In the genomic region with DNA sequence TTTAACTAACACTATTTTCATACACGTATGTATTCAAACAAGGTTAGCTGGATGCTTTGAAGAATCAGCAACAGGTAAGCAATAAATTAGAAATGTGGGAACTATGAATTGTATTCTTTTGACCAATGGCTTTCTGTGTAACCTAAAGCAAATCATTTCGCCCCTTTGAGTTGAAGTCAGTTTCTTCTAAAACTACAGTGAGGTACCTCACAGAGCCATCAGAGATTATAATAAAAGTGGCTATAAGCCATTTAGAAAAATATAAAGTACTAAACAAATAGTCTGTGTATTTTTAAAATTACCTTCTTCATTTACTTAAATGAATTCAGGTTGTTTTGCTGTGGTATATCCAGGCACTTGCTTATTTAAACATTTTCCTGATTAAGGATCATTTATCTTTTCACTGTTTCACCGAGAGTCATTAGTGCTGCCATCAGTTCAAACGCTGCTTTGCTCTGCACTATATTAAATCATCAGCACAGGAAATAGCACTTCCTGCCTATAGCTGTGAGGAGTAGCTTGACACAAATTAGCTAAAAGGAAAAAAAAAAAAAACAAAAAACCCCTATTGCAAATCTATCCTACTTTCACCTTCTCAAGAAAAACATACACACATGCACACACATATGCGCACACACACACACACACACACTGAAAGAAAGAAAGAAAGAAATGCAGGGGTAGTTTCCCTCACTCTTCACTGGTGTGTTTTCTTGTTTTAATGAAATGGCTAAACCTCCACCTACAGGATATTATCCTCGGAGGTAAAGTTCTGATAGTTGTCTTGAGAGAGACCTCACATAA, we compare ENCODE assay signal across 1 cellular context.
TF ChIP-seq lines count a peak whose summit lies in the region.

No MANE protein-coding gene starts in this region.

TF ChIP-seq in GM12878, 131 proteins besides CTCF, POLR2A, EP300 and RAD21 (continued from another document and continues in another):
- TF ChIP-seq, protein P1, sequence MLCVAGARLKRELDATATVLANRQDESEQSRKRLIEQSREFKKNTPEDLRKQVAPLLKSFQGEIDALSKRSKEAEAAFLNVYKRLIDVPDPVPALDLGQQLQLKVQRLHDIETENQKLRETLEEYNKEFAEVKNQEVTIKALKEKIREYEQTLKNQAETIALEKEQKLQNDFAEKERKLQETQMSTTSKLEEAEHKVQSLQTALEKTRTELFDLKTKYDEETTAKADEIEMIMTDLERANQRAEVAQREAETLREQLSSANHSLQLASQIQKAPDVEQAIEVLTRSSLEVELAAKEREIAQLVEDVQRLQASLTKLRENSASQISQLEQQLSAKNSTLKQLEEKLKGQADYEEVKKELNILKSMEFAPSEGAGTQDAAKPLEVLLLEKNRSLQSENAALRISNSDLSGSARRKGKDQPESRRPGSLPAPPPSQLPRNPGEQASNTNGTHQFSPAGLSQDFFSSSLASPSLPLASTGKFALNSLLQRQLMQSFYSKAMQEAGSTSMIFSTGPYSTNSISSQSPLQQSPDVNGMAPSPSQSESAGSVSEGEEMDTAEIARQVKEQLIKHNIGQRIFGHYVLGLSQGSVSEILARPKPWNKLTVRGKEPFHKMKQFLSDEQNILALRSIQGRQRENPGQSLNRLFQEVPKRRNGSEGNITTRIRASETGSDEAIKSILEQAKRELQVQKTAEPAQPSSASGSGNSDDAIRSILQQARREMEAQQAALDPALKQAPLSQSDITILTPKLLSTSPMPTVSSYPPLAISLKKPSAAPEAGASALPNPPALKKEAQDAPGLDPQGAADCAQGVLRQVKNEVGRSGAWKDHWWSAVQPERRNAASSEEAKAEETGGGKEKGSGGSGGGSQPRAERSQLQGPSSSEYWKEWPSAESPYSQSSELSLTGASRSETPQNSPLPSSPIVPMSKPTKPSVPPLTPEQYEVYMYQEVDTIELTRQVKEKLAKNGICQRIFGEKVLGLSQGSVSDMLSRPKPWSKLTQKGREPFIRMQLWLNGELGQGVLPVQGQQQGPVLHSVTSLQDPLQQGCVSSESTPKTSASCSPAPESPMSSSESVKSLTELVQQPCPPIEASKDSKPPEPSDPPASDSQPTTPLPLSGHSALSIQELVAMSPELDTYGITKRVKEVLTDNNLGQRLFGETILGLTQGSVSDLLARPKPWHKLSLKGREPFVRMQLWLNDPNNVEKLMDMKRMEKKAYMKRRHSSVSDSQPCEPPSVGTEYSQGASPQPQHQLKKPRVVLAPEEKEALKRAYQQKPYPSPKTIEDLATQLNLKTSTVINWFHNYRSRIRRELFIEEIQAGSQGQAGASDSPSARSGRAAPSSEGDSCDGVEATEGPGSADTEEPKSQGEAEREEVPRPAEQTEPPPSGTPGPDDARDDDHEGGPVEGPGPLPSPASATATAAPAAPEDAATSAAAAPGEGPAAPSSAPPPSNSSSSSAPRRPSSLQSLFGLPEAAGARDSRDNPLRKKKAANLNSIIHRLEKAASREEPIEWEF (IDR thresholded peaks at IDR 0.05; ENCODE audit: insufficient replicate concordance, low read depth, low read length), result peak; percentile 91
- TF ChIP-seq IKZF1 (conservative IDR thresholded peaks at IDR 0.05), result no peak; the same call in 1 of the 2 replicates
- TF ChIP-seq, protein P2, sequence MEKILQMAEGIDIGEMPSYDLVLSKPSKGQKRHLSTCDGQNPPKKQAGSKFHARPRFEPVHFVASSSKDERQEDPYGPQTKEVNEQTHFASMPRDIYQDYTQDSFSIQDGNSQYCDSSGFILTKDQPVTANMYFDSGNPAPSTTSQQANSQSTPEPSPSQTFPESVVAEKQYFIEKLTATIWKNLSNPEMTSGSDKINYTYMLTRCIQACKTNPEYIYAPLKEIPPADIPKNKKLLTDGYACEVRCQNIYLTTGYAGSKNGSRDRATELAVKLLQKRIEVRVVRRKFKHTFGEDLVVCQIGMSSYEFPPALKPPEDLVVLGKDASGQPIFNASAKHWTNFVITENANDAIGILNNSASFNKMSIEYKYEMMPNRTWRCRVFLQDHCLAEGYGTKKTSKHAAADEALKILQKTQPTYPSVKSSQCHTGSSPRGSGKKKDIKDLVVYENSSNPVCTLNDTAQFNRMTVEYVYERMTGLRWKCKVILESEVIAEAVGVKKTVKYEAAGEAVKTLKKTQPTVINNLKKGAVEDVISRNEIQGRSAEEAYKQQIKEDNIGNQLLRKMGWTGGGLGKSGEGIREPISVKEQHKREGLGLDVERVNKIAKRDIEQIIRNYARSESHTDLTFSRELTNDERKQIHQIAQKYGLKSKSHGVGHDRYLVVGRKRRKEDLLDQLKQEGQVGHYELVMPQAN (conservative IDR thresholded peaks at IDR 0.05), result no peak
- TF ChIP-seq EZH2 (IDR thresholded peaks at IDR 0.05; ENCODE audit: borderline replicate concordance, control insufficient read depth, low read depth, low read length), result no peak
- TF ChIP-seq NRF1 (conservative IDR thresholded peaks at IDR 0.05; ENCODE audit: low read depth, low read length), result no peak
- TF ChIP-seq TCF7 (IDR thresholded peaks at IDR 0.05; ENCODE audit: borderline replicate concordance), result no peak
- TF ChIP-seq, protein P3, sequence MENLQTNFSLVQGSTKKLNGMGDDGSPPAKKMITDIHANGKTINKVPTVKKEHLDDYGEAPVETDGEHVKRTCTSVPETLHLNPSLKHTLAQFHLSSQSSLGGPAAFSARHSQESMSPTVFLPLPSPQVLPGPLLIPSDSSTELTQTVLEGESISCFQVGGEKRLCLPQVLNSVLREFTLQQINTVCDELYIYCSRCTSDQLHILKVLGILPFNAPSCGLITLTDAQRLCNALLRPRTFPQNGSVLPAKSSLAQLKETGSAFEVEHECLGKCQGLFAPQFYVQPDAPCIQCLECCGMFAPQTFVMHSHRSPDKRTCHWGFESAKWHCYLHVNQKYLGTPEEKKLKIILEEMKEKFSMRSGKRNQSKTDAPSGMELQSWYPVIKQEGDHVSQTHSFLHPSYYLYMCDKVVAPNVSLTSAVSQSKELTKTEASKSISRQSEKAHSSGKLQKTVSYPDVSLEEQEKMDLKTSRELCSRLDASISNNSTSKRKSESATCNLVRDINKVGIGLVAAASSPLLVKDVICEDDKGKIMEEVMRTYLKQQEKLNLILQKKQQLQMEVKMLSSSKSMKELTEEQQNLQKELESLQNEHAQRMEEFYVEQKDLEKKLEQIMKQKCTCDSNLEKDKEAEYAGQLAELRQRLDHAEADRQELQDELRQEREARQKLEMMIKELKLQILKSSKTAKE (IDR thresholded peaks at IDR 0.05; ENCODE audit: low read depth, poor library complexity, severe bottlenecking), result no peak
- TF ChIP-seq TBL1XR1 (IDR thresholded peaks at IDR 0.05; ENCODE audit: low read depth, low read length), result 0 out of 2 replicates have a peak, but pooled peaks have one; percentile 64
- no peak for TF ChIP-seq NR2F1 (conservative IDR thresholded peaks at IDR 0.05)
- peak; percentile 62 for TF ChIP-seq POLR2AphosphoS5 (IDR thresholded peaks at IDR 0.05; ENCODE audit: low read length)
- TF ChIP-seq EGR1 (IDR thresholded peaks at IDR 0.05; ENCODE audit: borderline replicate concordance in 1 of 2, low read depth in 2 of 2, low read length in 2 of 2), result no peak
- no peak for TF ChIP-seq KLF5 (IDR thresholded peaks at IDR 0.05; ENCODE audit: partially characterized antibody)
- TF ChIP-seq CBX5 (IDR thresholded peaks at IDR 0.05; ENCODE audit: low read depth), result peak; percentile 43; the same call in 1 of the 2 replicates
- TF ChIP-seq, protein P4, sequence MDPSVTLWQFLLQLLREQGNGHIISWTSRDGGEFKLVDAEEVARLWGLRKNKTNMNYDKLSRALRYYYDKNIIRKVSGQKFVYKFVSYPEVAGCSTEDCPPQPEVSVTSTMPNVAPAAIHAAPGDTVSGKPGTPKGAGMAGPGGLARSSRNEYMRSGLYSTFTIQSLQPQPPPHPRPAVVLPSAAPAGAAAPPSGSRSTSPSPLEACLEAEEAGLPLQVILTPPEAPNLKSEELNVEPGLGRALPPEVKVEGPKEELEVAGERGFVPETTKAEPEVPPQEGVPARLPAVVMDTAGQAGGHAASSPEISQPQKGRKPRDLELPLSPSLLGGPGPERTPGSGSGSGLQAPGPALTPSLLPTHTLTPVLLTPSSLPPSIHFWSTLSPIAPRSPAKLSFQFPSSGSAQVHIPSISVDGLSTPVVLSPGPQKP (IDR thresholded peaks at IDR 0.05; ENCODE audit: low read depth, low read length), result no peak
- TF ChIP-seq MEF2B (IDR thresholded peaks at IDR 0.05; ENCODE audit: partially characterized antibody, poor library complexity, severe bottlenecking), result peak; percentile 23
- no peak for TF ChIP-seq PAX8 (IDR thresholded peaks at IDR 0.05)
- TF ChIP-seq HDGF (IDR thresholded peaks at IDR 0.05), result no peak
- TF ChIP-seq ETV6 (conservative IDR thresholded peaks at IDR 0.05 in 1 of 2, IDR thresholded peaks at IDR 0.05 in 1 of 2; ENCODE audit: borderline replicate concordance in 1 of 2, low read depth in 1 of 2), result no peak
- TF ChIP-seq, protein P5, sequence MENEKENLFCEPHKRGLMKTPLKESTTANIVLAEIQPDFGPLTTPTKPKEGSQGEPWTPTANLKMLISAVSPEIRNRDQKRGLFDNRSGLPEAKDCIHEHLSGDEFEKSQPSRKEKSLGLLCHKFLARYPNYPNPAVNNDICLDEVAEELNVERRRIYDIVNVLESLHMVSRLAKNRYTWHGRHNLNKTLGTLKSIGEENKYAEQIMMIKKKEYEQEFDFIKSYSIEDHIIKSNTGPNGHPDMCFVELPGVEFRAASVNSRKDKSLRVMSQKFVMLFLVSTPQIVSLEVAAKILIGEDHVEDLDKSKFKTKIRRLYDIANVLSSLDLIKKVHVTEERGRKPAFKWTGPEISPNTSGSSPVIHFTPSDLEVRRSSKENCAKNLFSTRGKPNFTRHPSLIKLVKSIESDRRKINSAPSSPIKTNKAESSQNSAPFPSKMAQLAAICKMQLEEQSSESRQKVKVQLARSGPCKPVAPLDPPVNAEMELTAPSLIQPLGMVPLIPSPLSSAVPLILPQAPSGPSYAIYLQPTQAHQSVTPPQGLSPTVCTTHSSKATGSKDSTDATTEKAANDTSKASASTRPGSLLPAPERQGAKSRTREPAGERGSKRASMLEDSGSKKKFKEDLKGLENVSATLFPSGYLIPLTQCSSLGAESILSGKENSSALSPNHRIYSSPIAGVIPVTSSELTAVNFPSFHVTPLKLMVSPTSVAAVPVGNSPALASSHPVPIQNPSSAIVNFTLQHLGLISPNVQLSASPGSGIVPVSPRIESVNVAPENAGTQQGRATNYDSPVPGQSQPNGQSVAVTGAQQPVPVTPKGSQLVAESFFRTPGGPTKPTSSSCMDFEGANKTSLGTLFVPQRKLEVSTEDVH (IDR thresholded peaks at IDR 0.05; ENCODE audit: low read depth, partially characterized antibody), result no peak
- no peak for TF ChIP-seq RAD51 (IDR thresholded peaks at IDR 0.05)
- TF ChIP-seq, protein P6, sequence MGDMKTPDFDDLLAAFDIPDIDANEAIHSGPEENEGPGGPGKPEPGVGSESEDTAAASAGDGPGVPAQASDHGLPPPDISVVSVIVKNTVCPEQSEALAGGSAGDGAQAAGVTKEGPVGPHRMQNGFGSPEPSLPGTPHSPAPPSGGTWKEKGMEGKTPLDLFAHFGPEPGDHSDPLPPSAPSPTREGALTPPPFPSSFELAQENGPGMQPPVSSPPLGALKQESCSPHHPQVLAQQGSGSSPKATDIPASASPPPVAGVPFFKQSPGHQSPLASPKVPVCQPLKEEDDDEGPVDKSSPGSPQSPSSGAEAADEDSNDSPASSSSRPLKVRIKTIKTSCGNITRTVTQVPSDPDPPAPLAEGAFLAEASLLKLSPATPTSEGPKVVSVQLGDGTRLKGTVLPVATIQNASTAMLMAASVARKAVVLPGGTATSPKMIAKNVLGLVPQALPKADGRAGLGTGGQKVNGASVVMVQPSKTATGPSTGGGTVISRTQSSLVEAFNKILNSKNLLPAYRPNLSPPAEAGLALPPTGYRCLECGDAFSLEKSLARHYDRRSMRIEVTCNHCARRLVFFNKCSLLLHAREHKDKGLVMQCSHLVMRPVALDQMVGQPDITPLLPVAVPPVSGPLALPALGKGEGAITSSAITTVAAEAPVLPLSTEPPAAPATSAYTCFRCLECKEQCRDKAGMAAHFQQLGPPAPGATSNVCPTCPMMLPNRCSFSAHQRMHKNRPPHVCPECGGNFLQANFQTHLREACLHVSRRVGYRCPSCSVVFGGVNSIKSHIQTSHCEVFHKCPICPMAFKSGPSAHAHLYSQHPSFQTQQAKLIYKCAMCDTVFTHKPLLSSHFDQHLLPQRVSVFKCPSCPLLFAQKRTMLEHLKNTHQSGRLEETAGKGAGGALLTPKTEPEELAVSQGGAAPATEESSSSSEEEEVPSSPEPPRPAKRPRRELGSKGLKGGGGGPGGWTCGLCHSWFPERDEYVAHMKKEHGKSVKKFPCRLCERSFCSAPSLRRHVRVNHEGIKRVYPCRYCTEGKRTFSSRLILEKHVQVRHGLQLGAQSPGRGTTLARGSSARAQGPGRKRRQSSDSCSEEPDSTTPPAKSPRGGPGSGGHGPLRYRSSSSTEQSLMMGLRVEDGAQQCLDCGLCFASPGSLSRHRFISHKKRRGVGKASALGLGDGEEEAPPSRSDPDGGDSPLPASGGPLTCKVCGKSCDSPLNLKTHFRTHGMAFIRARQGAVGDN (IDR thresholded peaks at IDR 0.05), result 0 out of 2 replicates have a peak, but pooled peaks have one; percentile 22
- TF ChIP-seq ZZZ3 (IDR thresholded peaks at IDR 0.05; ENCODE audit: control insufficient read depth, insufficient read length, low read depth), result no peak
- TF ChIP-seq, protein P7, sequence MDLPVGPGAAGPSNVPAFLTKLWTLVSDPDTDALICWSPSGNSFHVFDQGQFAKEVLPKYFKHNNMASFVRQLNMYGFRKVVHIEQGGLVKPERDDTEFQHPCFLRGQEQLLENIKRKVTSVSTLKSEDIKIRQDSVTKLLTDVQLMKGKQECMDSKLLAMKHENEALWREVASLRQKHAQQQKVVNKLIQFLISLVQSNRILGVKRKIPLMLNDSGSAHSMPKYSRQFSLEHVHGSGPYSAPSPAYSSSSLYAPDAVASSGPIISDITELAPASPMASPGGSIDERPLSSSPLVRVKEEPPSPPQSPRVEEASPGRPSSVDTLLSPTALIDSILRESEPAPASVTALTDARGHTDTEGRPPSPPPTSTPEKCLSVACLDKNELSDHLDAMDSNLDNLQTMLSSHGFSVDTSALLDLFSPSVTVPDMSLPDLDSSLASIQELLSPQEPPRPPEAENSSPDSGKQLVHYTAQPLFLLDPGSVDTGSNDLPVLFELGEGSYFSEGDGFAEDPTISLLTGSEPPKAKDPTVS (IDR thresholded peaks at IDR 0.05; ENCODE audit: low read depth, low read length), result no peak
- no peak for TF ChIP-seq ZNF207 (IDR thresholded peaks at IDR 0.05; ENCODE audit: borderline replicate concordance)
- no peak for TF ChIP-seq CBFB (IDR thresholded peaks at IDR 0.05; ENCODE audit: low read depth)
- TF ChIP-seq, protein P8, sequence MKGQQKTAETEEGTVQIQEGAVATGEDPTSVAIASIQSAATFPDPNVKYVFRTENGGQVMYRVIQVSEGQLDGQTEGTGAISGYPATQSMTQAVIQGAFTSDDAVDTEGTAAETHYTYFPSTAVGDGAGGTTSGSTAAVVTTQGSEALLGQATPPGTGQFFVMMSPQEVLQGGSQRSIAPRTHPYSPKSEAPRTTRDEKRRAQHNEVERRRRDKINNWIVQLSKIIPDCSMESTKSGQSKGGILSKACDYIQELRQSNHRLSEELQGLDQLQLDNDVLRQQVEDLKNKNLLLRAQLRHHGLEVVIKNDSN (IDR thresholded peaks at IDR 0.05; ENCODE audit: borderline replicate concordance, extremely low read length, insufficient read depth, low read depth, low read length), result no peak
- TF ChIP-seq SMAD1 (IDR thresholded peaks at IDR 0.05; ENCODE audit: low read depth, partially characterized antibody), result no peak
- peak in 1 of 2 experiments; percentile 75 for TF ChIP-seq IKZF2 (IDR thresholded peaks at IDR 0.05)
- TF ChIP-seq KDM1A (IDR thresholded peaks at IDR 0.05; ENCODE audit: borderline replicate concordance), result no peak
- TF ChIP-seq SIX5 (IDR thresholded peaks at IDR 0.05; ENCODE audit: low read depth, low read length, severe bottlenecking), result no peak
- TF ChIP-seq CBX3 (IDR thresholded peaks at IDR 0.05; ENCODE audit: borderline replicate concordance, low read depth), result no peak
